1 cellular context compared by ENCODE assay signal in the genomic region with DNA sequence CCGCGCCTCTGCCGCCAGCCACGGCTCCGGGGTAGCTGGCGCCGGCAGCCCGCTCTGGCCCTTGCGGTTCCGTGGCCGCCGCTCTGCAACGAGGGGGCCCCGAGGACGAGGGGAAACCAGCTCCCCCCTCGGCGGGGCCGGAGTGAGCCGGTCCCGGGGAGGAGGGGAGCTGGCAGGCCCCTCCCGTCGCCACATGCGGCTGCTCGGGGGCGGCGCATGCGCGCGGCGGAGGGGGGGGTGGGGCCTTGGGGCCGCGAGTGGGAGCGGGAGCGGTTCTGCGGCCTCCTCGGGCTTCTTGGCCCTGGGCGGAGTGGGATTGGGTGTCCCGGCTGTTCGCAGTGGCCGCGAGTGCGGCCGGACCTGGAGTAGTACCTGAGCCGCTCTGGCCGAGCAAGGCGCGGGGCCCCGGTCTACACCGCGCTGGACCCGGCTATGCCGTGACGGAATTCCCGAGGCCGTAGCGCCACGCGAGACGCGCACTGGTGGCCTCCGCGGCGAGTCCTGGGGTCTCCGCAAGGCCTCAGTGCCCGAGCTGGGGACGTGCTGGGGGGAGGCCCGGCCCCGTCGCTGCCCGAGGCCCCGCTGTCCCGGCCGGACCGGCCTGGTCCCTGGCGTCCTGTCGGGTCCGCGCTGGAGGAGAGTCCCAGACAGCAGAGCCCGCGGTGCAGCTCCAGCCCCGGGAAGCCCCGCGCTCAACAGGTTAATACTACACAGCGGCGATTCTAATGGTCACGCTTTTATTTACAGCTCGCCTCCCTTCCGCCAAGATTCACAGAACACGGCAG.
A peak's percentile ranks its signal among the peaks of the same experiment; 100 is the strongest.
TF ChIP-seq lines count a peak whose summit lies in the region.

No MANE protein-coding gene starts in this region.

TF ChIP-seq in IMR-90, 13 proteins besides CTCF, POLR2A, EP300 and RAD21 (continued from another document):
- peak; percentile 99; the same call in 1 of the 2 replicates for TF ChIP-seq CHD1 (IDR thresholded peaks at IDR 0.05; ENCODE audit: low read depth, low read length)
- TF ChIP-seq CEBPB (IDR thresholded peaks at IDR 0.05; ENCODE audit: low read depth, low read length): no peak
- 0 out of 2 replicates have a peak, but pooled peaks have one; percentile 4 for TF ChIP-seq MXI1 (IDR thresholded peaks at IDR 0.05; ENCODE audit: borderline replicate concordance, low read depth, low read length)
- peak; percentile 96 for TF ChIP-seq BHLHE40 (IDR thresholded peaks at IDR 0.05; ENCODE audit: low read depth, low read length)
- no peak for TF ChIP-seq FOS (IDR thresholded peaks at IDR 0.05; ENCODE audit: low read depth, low read length)
